Comparison of ENCODE assay signal across 21 cellular contexts in the genomic region with DNA sequence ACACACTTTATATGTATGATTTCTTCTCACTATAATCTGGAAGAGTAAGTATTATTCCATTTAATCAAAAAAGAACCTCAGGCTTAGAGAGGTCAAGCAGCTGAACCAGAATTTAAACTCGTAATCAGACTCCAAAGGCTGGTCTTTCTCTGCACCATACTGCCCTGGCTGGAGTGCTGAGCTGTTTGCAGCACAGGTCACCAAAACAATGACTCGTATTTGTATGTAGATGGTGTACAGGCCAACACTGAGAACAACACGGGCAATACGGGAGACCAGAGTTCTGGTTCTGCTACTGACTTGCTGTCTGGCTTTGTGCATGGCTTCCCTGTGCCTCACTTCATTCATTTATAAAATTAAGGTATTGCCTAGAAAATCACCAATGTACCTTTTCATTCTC.
"Had no signal": no experiment of that assay in that cellular context is flagged by ENCODE, and none has a peak within 500 bp of the region (broad histone marks: within the 10 kb centered on the region; RNA-seq: fewer than 3 reads in every experiment).

No MANE protein-coding gene starts in this region.

- H3K9me3 ChIP-seq: MG63, SJSA1 had no signal

- H3K4me1 ChIP-seq: SJSA1 had no signal

- H3K27ac ChIP-seq: SJSA1, SK-N-MC had no signal

- H3K4me3 ChIP-seq: MG63, SJSA1, SK-N-MC had no signal

- DNase-seq: KBM-7, MG63, NCI-H1092, NCI-H1105 treated with DMSO at 0.1 percent for 48 hours, NCI-H1417 treated with DMSO at 0.1 percent for 48 hours, NCI-H146, NCI-H1694 treated with DMSO at 0.1 percent for 48 hours, NCI-H1930, NCI-H2081, NCI-H2107, NCI-H2227 treated with DMSO at 0.1 percent for 48 hours, NCI-H446, NCI-H510A, NCI-H524 treated with DMSO at 0.1 percent for 48 hours, NCI-H69, NCI-H774, Right ventricle myocardium superior, RPMI8226, SIG-M5 had no signal

- H3K27me3 ChIP-seq: MG63, SJSA1 had no signal

- H3K36me3 ChIP-seq: MG63, SJSA1 had no signal
